23 cellular contexts compared by ENCODE assay signal in genomic region chr2:230969673-230970015, GRCh38. TPM values are rescaled to one million over a fixed set of nuclear protein-coding genes. Genes with fewer than 3 reads are reported as not detected.
DNase-seq lines count a peak whose midpoint lies in the region; ATAC-seq and TF ChIP-seq lines count a peak whose summit lies in the region.
"Had no signal": no experiment of that assay in that cellular context is flagged by ENCODE, and none has a peak within 500 bp of the region (broad histone marks: within the 10 kb centered on the region; RNA-seq: fewer than 3 reads in every experiment).

No MANE protein-coding gene starts in this region.

- peak overlapping the region; percentile 12 for H3K4me3 Mint-ChIP-seq in activated T-cell treated with anti-CD3 and anti-CD28 coated beads, Interleukin-2, amount 50 U/mL, for 4 hours
- H3K4me3 Mint-ChIP-seq in GM23338 (no peak overlapping the region), T-cell (peak overlapping the region in 2 of 3 donors; percentile 12 to 39)

- H3K27me3 ChIP-seq in GM23338 (ENCODE audit: insufficient read depth) (no peaks in the 10 kb centered on the region), neuronal stem cell (ENCODE audit: control insufficient read depth in 3 of 3, insufficient read depth in 3 of 3, low read depth in 1 of 3, low read length in 3 of 3) (no peaks in the 10 kb centered on the region)
- H3K27me3 ChIP-seq: neutrophil had no signal

- H3K4me3 ChIP-seq in GM23338 (no peak overlapping the region), neuronal stem cell (ENCODE audit: low read length in 2 of 2) (no peak overlapping the region)

- H4K20me1 ChIP-seq in GM23338 (replicated peaks; ENCODE audit: insufficient read depth): no peaks in the 10 kb centered on the region

- H4K8ac ChIP-seq in neuronal stem cell (ENCODE audit: low read depth, low read length): no peak overlapping the region

- H3K79me2 ChIP-seq in GM23338 (replicated peaks; ENCODE audit: insufficient read depth): no peaks in the 10 kb centered on the region

- no peak overlapping the region for H3K23ac ChIP-seq in neuronal stem cell (ENCODE audit: low read depth, low read length, poor library complexity)

- H3K4me1 ChIP-seq in GM23338 (ENCODE audit: insufficient read depth) (no peaks in the 10 kb centered on the region), neuronal stem cell (ENCODE audit: control insufficient read depth in 2 of 2, insufficient read depth in 1 of 2, low read depth in 1 of 2, low read length in 2 of 2) (no peaks in the 10 kb centered on the region)
- H3K4me1 ChIP-seq: esophagus squamous epithelium had no signal

- H3K18ac ChIP-seq in neuronal stem cell (ENCODE audit: low read length): no peak overlapping the region

- no peak overlapping the region for H3K4ac ChIP-seq in neuronal stem cell (ENCODE audit: low read length)

- no peak overlapping the region for H3K9ac ChIP-seq in neuronal stem cell (ENCODE audit: low read depth, low read length, poor library complexity)

- WGBS in neuronal stem cell (ENCODE audit: extremely low coverage in 2 of 2, insufficient read length in 2 of 2, insufficient replicate concordance in 1 of 2), 2 donors: no CpG with 5 or more reads among the region's 2 CpGs

- H3K9me3 ChIP-seq in neuronal stem cell (replicated peaks in 1 of 2; ENCODE audit: control insufficient read depth in 2 of 2, insufficient read depth in 1 of 2, low read depth in 1 of 2, low read length in 2 of 2): peaks cover 1 to 3% of the 10 kb centered on the region in 2 donors
- H3K9me3 ChIP-seq: esophagus squamous epithelium, neutrophil had no signal

- no peak for ATAC-seq in activated T-cell treated with anti-CD3 and anti-CD28 coated beads, Interleukin-2, amount 50 U/mL, for 4 hours
- ATAC-seq in GM23338 (no peak), T-cell (replicated peaks in 1 of 4) (no peak)

- H2AK5ac ChIP-seq in neuronal stem cell (ENCODE audit: low read depth, low read length): no peak overlapping the region

- H2AFZ ChIP-seq in GM23338: peak overlapping the region; percentile 89
- peak overlapping the region; percentile 69 for H2AFZ ChIP-seq in neuronal stem cell (ENCODE audit: low read length)

- H3K4me2 ChIP-seq in GM23338 (no peak overlapping the region), neuronal stem cell (ENCODE audit: insufficient read depth, low read length, poor library complexity, severe bottlenecking) (no peak overlapping the region)

- POLR2A ChIA-PET in T-cell (lab: Charles Lee): interaction anchor here in 1 of 2 donors (0.8 kb wide), 1 partner anchor 51 kb away, joined by 8 read pairs; no protein-coding TSS in a partner anchor

- no peak overlapping the region for H2BK12ac ChIP-seq in neuronal stem cell (ENCODE audit: low read length)

- H2BK5ac ChIP-seq in neuronal stem cell (ENCODE audit: low read length): no peak overlapping the region

- H3K79me1 ChIP-seq in neuronal stem cell (ENCODE audit: low read depth, low read length): no peaks in the 10 kb centered on the region

- no peak for TF ChIP-seq CTCF in GM23338 (conservative IDR thresholded peaks at IDR 0.05; ENCODE audit: low read depth in 2 of 2)

- DNase-seq in activated T-cell treated with anti-CD3 and anti-CD28 coated beads, Interleukin-2, amount 50 U/mL, for 4 hours: no peak
- no peak for DNase-seq in activated T-cell treated with anti-CD3 and anti-CD28 coated beads, Interleukin-2, amount 50 U/mL, for 1 hour
- no peak for DNase-seq in GM23338 (ENCODE audit: low spot score)
- DNase-seq in T-cell: no peak
- no peak for DNase-seq in neuronal stem cell (ENCODE audit: low spot score)
- DNase-seq in SW480 (ENCODE audit: low spot score): no peak
- no peak for DNase-seq in COR-L47 (lab: John Stamatoyannopoulos, UW)
- DNase-seq in RKO (ENCODE audit: low spot score): no peak
- DNase-seq: activated CD4-positive, CD25-positive, alpha-beta regulatory T cell treated with anti-CD3 and anti-CD28 coated beads, Interleukin-2, amount 50 U/mL, for 72 hours; activated naive CD4-positive, alpha-beta T cell treated with anti-CD3 and anti-CD28 coated beads, Interleukin-2, amount 50 U/mL, for 16 hours; CD4-positive, alpha-beta T cell; DMS79; effector CD8-positive, alpha-beta T cell; esophagus squamous epithelium; NCI-H1417 treated with DMSO at 0.1 percent for 48 hours; NCI-H526; stimulated activated CD8-positive, alpha-beta memory T cell treated with anti-CD3 and anti-CD28 coated beads, Interleukin-4, amount 100 ng/mL, for 48 hours had no signal

- no peak overlapping the region for H2BK120ac ChIP-seq in neuronal stem cell (ENCODE audit: low read depth, low read length)

- peaks cover 2% of the 10 kb centered on the region for H3K9me3 Mint-ChIP-seq in activated T-cell treated with anti-CD3 and anti-CD28 coated beads, Interleukin-2, amount 50 U/mL, for 4 hours
- H3K9me3 Mint-ChIP-seq in GM23338 (peaks cover 4% of the 10 kb centered on the region), T-cell (peaks cover 0 to 3% (median 0%) of the 10 kb centered on the region in 3 donors)
- H3K9me3 Mint-ChIP-seq: CD4-positive, alpha-beta T cell had no signal

- H3K27ac ChIP-seq in GM23338 (ENCODE audit: low read depth): no peak overlapping the region
- H3K27ac ChIP-seq in neuronal stem cell (replicated peaks; ENCODE audit: low read length): no peak overlapping the region
- H3K27ac ChIP-seq: neutrophil had no signal

- peaks cover 3% of the 10 kb centered on the region for H3K27me3 Mint-ChIP-seq in activated T-cell treated with anti-CD3 and anti-CD28 coated beads, Interleukin-2, amount 50 U/mL, for 4 hours (ENCODE audit: low read depth)
- no peaks in the 10 kb centered on the region for H3K27me3 Mint-ChIP-seq in GM23338 (ENCODE audit: insufficient read depth, low read depth, poor library complexity)
- H3K27me3 Mint-ChIP-seq in T-cell: no peaks in the 10 kb centered on the region
- H3K27me3 Mint-ChIP-seq: CD4-positive, alpha-beta T cell had no signal

- H3K4me1 Mint-ChIP-seq in activated T-cell treated with anti-CD3 and anti-CD28 coated beads, Interleukin-2, amount 50 U/mL, for 4 hours (ENCODE audit: low read depth): peaks cover 22% of the 10 kb centered on the region
- H3K4me1 Mint-ChIP-seq in GM23338 (peaks cover 3% of the 10 kb centered on the region; the same call in 2 of the 3 replicates), T-cell (peaks cover 19 to 27% (median 24%) of the 10 kb centered on the region in 3 donors)

- no peak overlapping the region for H3K14ac ChIP-seq in neuronal stem cell (ENCODE audit: low read length)

- H3K27ac Mint-ChIP-seq in GM23338 (no peak overlapping the region), T-cell (peak overlapping the region; percentile 2 to 24)
- H3K27ac Mint-ChIP-seq: CD4-positive, alpha-beta T cell had no signal

- CTCF ChIA-PET in T-cell (lab: Charles Lee): no interaction called here

- H2BK15ac ChIP-seq in neuronal stem cell (ENCODE audit: low read length): no peak overlapping the region

- H3K36me3 ChIP-seq in GM23338 (ENCODE audit: insufficient read depth) (no peaks in the 10 kb centered on the region), neuronal stem cell (replicated peaks in 1 of 2; ENCODE audit: control insufficient read depth in 2 of 2, insufficient read depth in 2 of 2, low read length in 2 of 2) (no peaks in the 10 kb centered on the region)
- H3K36me3 ChIP-seq: esophagus squamous epithelium, neutrophil had no signal

- H3F3A ChIP-seq in GM23338 (replicated peaks; ENCODE audit: low read depth): no peaks in the 10 kb centered on the region

- no peak overlapping the region for H4K91ac ChIP-seq in neuronal stem cell (ENCODE audit: low read depth, low read length, poor library complexity)

- H3K36me3 Mint-ChIP-seq in activated T-cell treated with anti-CD3 and anti-CD28 coated beads, Interleukin-2, amount 50 U/mL, for 4 hours (ENCODE audit: insufficient read depth): peaks cover 1% of the 10 kb centered on the region
- H3K36me3 Mint-ChIP-seq in GM23338 (ENCODE audit: low read depth): no peaks in the 10 kb centered on the region
- H3K36me3 Mint-ChIP-seq in T-cell: no peaks in the 10 kb centered on the region

- no peaks in the 10 kb centered on the region for H3K9me2 ChIP-seq in GM23338 (ENCODE audit: insufficient read depth)

TF ChIP-seq in GM23338, 12 proteins besides CTCF, POLR2A, EP300 and RAD21:
- TF ChIP-seq ZNF114 (CRISPR knock-in tag; IDR thresholded peaks at IDR 0.05) (no peak), NANOG (IDR thresholded peaks at IDR 0.05; ENCODE audit: borderline replicate concordance) (no peak), ETS1 (IDR thresholded peaks at IDR 0.05) (no peak), STAT1 (IDR thresholded peaks at IDR 0.05; ENCODE audit: unreplicated experiment) (no peak)
TF ChIP-seq in GM23338: peak in this region for 0.

RNA-seq across cellular contexts. Expression of gene SPATA3, which starts 26.3 kb away (rescaled TPM):
- total RNA-seq in activated T-cell treated with anti-CD3 and anti-CD28 coated beads, Interleukin-2, amount 50 U/mL, for 4 hours: not detected
- not detected in 2 replicates for total RNA-seq in GM23338 (2014; rRNA removed; shearing (Covaris generic))
- not detected in 2 replicates for polyA plus RNA-seq in GM23338 (2016; fragmentation: Nextera tagmentation; extraction: Ambion mirVana)
- not detected for total RNA-seq in T-cell
- not detected for polyA plus RNA-seq in neuronal stem cell (2013, experiment 1 of 2)
- polyA plus RNA-seq in neuronal stem cell (2013, experiment 2 of 2): not detected
- total RNA-seq: CD4-positive, alpha-beta T cell; cerebellum; esophagus squamous epithelium; H1; mononuclear cell; temporal lobe had no signal
- polyA plus RNA-seq: AG04450, H1 had no signal

RNA-seq across cellular contexts. Expression of gene GPR55, which starts 44.6 kb away (rescaled TPM):
- 1 to 10 TPM; 1.2 to 1.6 (median 1.5) TPM for total RNA-seq in activated T-cell treated with anti-CD3 and anti-CD28 coated beads, Interleukin-2, amount 50 U/mL, for 4 hours
- not detected in 2 replicates for total RNA-seq in GM23338 (2014; rRNA removed; shearing (Covaris generic))
- not detected in 2 replicates for polyA plus RNA-seq in GM23338 (2016; fragmentation: Nextera tagmentation; extraction: Ambion mirVana)
- 10 to 100 TPM in 2 of 5 donors, 1 to 10 TPM in 3; 2.7 to 15.5 (median 7.8) TPM for total RNA-seq in T-cell
- not detected for polyA plus RNA-seq in neuronal stem cell (2013, experiment 1 of 2)
- polyA plus RNA-seq in neuronal stem cell (2013, experiment 2 of 2): not detected
- total RNA-seq: cerebellum, H1, temporal lobe had no signal
- polyA plus RNA-seq: AG04450, H1 had no signal
